ENCODE assay signal across 9 cellular contexts in genomic region chr5:76547891-76548524, GRCh38.
A peak's percentile ranks its signal among the peaks of the same experiment; 100 is the strongest.
DNase-seq lines count a peak whose midpoint lies in the region; ATAC-seq and TF ChIP-seq lines count a peak whose summit lies in the region.
"Had no signal": no experiment of that assay in that cellular context is flagged by ENCODE, and none has a peak within 500 bp of the region (broad histone marks: within the 10 kb centered on the region; RNA-seq: fewer than 3 reads in every experiment).

No MANE protein-coding gene starts in this region.

- WGBS in hepatocyte (ENCODE audit: low lambda C conversion rate, missing lambda C conversion rate), result 95% methylated on average over 3 of the region's 3 CpGs

- peak; percentile 14 for ATAC-seq in GM19025 (IDR thresholded peaks at IDR 0.05; ENCODE audit: low read depth, unreplicated experiment)
- peak; percentile 10 for ATAC-seq in HG03520 (IDR thresholded peaks at IDR 0.05; ENCODE audit: unreplicated experiment)
- ATAC-seq in HG03460 (IDR thresholded peaks at IDR 0.05; ENCODE audit: unreplicated experiment), result no peak

- H3K4me2 ChIP-seq in BLaER1 treated with 17β-estradiol and CSF1 and Interleukin-3, amounts not matched to agents 10 nM and 100 nM, result peak overlapping the region; percentile 71 to 97 (median 81)
- H3K4me2 ChIP-seq in hepatocyte (peak overlapping the region; percentile 62), Karpas-422 (ENCODE audit: low read depth, low read length, poor library complexity, severe bottlenecking) (no peak overlapping the region)

- H3K9me2 ChIP-seq in hepatocyte (replicated peaks; ENCODE audit: insufficient read depth), result no peaks in the 10 kb centered on the region
- H3K9me2 ChIP-seq in Karpas-422 (replicated peaks; ENCODE audit: insufficient read depth, low read length), result no peaks in the 10 kb centered on the region

- TF ChIP-seq CTCF in hepatocyte (IDR thresholded peaks at IDR 0.05; ENCODE audit: poor library complexity), result no peak

- peaks cover 0 to 32% (median 23%) of the 10 kb centered on the region in 11 experiments; a peak in 18 of 22 replicates for H3K9me3 ChIP-seq in BLaER1 treated with 17β-estradiol and CSF1 and Interleukin-3, amounts not matched to agents 10 nM and 100 nM (replicated peaks in 1 of 11)
- H3K9me3 ChIP-seq in hepatocyte (ENCODE audit: low read depth) (no peaks in the 10 kb centered on the region), Karpas-422 (ENCODE audit: low read length) (no peaks in the 10 kb centered on the region)

- H4K20me1 ChIP-seq in BLaER1 treated with 17β-estradiol and CSF1 and Interleukin-3, amounts not matched to agents 10 nM and 100 nM, result peaks cover 0 to 68% (median 45%) of the 10 kb centered on the region in 11 experiments; a peak in 16 of 22 replicates
- no peaks in the 10 kb centered on the region for H4K20me1 ChIP-seq in hepatocyte (ENCODE audit: insufficient read depth, poor library complexity, severe bottlenecking)
- no peaks in the 10 kb centered on the region for H4K20me1 ChIP-seq in Karpas-422 (ENCODE audit: insufficient read depth, low read depth, low read length)

- peaks cover 0 to 17% (median 7%) of the 10 kb centered on the region in 11 experiments; a peak in 8 of 22 replicates for H3K36me3 ChIP-seq in BLaER1 treated with 17β-estradiol and CSF1 and Interleukin-3, amounts not matched to agents 10 nM and 100 nM
- no peaks in the 10 kb centered on the region for H3K36me3 ChIP-seq in hepatocyte (replicated peaks; ENCODE audit: insufficient read depth, low read depth)
- H3K36me3 ChIP-seq in Karpas-422 (ENCODE audit: insufficient read depth, low read length), result no peaks in the 10 kb centered on the region

- no peaks in the 10 kb centered on the region for H3K27me3 ChIP-seq in BLaER1 treated with 17β-estradiol and CSF1 and Interleukin-3, amounts not matched to agents 10 nM and 100 nM
- H3K27me3 ChIP-seq in hepatocyte (no peaks in the 10 kb centered on the region), Karpas-422 (ENCODE audit: low read length) (0 out of 2 replicates have a peak, but pooled peaks cover 2% of the 10 kb centered on the region)

- H3K4me3 ChIP-seq in BLaER1 treated with 17β-estradiol and CSF1 and Interleukin-3, amounts not matched to agents 10 nM and 100 nM, result peak overlapping the region in 5 of 10 experiments; percentile 8 to 42 (median 25); a peak in 5 of 20 replicates
- H3K4me3 ChIP-seq in hepatocyte (no peak overlapping the region), Karpas-422 (ENCODE audit: low read length) (no peak overlapping the region)

- intact Hi-C loops in cardiac septum (cut with DNase I), result no loop called here

- no peak overlapping the region for H2AFZ ChIP-seq in hepatocyte
- H2AFZ ChIP-seq in Karpas-422 (ENCODE audit: low read length), result no peak overlapping the region

- H3K79me2 ChIP-seq in hepatocyte, result peaks cover 24% of the 10 kb centered on the region
- no peaks in the 10 kb centered on the region for H3K79me2 ChIP-seq in Karpas-422 (ENCODE audit: low read length)

- DNase-seq in hepatocyte (ENCODE audit: low spot score), result no peak
- no peak for DNase-seq in Karpas-422
- DNase-seq in cardiac septum (ENCODE audit: low spot score), result no peak
- no peak for DNase-seq in retina
- DNase-seq: endodermal cell had no signal

- peak overlapping the region; percentile 43 to 93 (median 69); a peak in 21 of 22 replicates for H3K27ac ChIP-seq in BLaER1 treated with 17β-estradiol and CSF1 and Interleukin-3, amounts not matched to agents 10 nM and 100 nM
- H3K27ac ChIP-seq in hepatocyte, result peak overlapping the region; percentile 8
- H3K27ac ChIP-seq in Karpas-422 (ENCODE audit: low read length), result no peak overlapping the region

- H3K4me1 ChIP-seq in BLaER1 treated with 17β-estradiol and CSF1 and Interleukin-3, amounts not matched to agents 10 nM and 100 nM, result peaks cover 50 to 81% (median 55%) of the 10 kb centered on the region in 10 experiments
- H3K4me1 ChIP-seq in hepatocyte (ENCODE audit: insufficient read depth), result peaks cover 35% of the 10 kb centered on the region
- H3K4me1 ChIP-seq in Karpas-422 (ENCODE audit: low read length), result no peaks in the 10 kb centered on the region

- peak overlapping the region in 10 of 11 experiments; percentile 4 to 80 (median 51); a peak in 15 of 22 replicates for H3K9ac ChIP-seq in BLaER1 treated with 17β-estradiol and CSF1 and Interleukin-3, amounts not matched to agents 10 nM and 100 nM
- H3K9ac ChIP-seq in Karpas-422 (ENCODE audit: low read length), result no peak overlapping the region
